ENCODE assay signal across 1 cellular context in genomic region chr5:131684595-131684994, GRCh38.
TF ChIP-seq lines count a peak whose summit lies in the region.

No MANE protein-coding gene starts in this region.

TF ChIP-seq in HepG2, 621 proteins besides CTCF, POLR2A, EP300 and RAD21 (continued from another document):
- TF ChIP-seq, protein P1, sequence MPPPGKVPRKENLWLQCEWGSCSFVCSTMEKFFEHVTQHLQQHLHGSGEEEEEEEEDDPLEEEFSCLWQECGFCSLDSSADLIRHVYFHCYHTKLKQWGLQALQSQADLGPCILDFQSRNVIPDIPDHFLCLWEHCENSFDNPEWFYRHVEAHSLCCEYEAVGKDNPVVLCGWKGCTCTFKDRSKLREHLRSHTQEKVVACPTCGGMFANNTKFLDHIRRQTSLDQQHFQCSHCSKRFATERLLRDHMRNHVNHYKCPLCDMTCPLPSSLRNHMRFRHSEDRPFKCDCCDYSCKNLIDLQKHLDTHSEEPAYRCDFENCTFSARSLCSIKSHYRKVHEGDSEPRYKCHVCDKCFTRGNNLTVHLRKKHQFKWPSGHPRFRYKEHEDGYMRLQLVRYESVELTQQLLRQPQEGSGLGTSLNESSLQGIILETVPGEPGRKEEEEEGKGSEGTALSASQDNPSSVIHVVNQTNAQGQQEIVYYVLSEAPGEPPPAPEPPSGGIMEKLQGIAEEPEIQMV (CRISPR knock-in tag; IDR thresholded peaks at IDR 0.05; ENCODE audit: low read depth): no peak
- TF ChIP-seq MAF1 (CRISPR knock-in tag; IDR thresholded peaks at IDR 0.05; ENCODE audit: borderline replicate concordance): no peak
- TF ChIP-seq RORA (CRISPR knock-in tag; IDR thresholded peaks at IDR 0.05): no peak
- TF ChIP-seq SAP130 (CRISPR knock-in tag; IDR thresholded peaks at IDR 0.05; ENCODE audit: low read depth): peak; percentile 43; the same call in 1 of the 2 replicates
- no peak for TF ChIP-seq TAF15 (IDR thresholded peaks at IDR 0.05; ENCODE audit: low read depth, low read length, poor library complexity, severe bottlenecking)
- no peak for TF ChIP-seq MXI1 (IDR thresholded peaks at IDR 0.05; ENCODE audit: borderline replicate concordance, low read depth, low read length)
- TF ChIP-seq ZNF260 (CRISPR knock-in tag; IDR thresholded peaks at IDR 0.05; ENCODE audit: borderline replicate concordance, low read depth): no peak
- no peak for TF ChIP-seq ZNF550 (CRISPR knock-in tag; IDR thresholded peaks at IDR 0.05; ENCODE audit: borderline replicate concordance)
- no peak for TF ChIP-seq SPEN (CRISPR knock-in tag; IDR thresholded peaks at IDR 0.05; ENCODE audit: low read depth)
- TF ChIP-seq HNF4A (CRISPR knock-in tag; IDR thresholded peaks at IDR 0.05): no peak
- TF ChIP-seq THYN1 (CRISPR knock-in tag; IDR thresholded peaks at IDR 0.05; ENCODE audit: borderline replicate concordance, low read depth): no peak
- 0 out of 2 replicates have a peak, but pooled peaks have one; percentile 18 for TF ChIP-seq ONECUT2 (CRISPR knock-in tag; IDR thresholded peaks at IDR 0.05)
- no peak for TF ChIP-seq ZNF224 (CRISPR knock-in tag; IDR thresholded peaks at IDR 0.05)
- TF ChIP-seq, protein P2, sequence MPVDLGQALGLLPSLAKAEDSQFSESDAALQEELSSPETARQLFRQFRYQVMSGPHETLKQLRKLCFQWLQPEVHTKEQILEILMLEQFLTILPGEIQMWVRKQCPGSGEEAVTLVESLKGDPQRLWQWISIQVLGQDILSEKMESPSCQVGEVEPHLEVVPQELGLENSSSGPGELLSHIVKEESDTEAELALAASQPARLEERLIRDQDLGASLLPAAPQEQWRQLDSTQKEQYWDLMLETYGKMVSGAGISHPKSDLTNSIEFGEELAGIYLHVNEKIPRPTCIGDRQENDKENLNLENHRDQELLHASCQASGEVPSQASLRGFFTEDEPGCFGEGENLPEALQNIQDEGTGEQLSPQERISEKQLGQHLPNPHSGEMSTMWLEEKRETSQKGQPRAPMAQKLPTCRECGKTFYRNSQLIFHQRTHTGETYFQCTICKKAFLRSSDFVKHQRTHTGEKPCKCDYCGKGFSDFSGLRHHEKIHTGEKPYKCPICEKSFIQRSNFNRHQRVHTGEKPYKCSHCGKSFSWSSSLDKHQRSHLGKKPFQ (CRISPR knock-in tag; IDR thresholded peaks at IDR 0.05; ENCODE audit: insufficient replicate concordance): no peak
- no peak for TF ChIP-seq SOX13 (IDR thresholded peaks at IDR 0.05)
- TF ChIP-seq SOX13 (CRISPR knock-in tag; conservative IDR thresholded peaks at IDR 0.05 in 1 of 2, IDR thresholded peaks at IDR 0.05 in 1 of 2): peak in 1 of 2 experiments; percentile 11; a peak in 1 of 4 replicates
- TF ChIP-seq ZFAT (CRISPR knock-in tag; conservative IDR thresholded peaks at IDR 0.05): no peak
- no peak for TF ChIP-seq SKIL (CRISPR knock-in tag; IDR thresholded peaks at IDR 0.05; ENCODE audit: borderline replicate concordance)
- TF ChIP-seq ZNF660 (CRISPR knock-in tag; IDR thresholded peaks at IDR 0.05; ENCODE audit: borderline replicate concordance, low read depth): no peak
- no peak for TF ChIP-seq ZFP41 (CRISPR knock-in tag; IDR thresholded peaks at IDR 0.05; ENCODE audit: borderline replicate concordance)
- no peak for TF ChIP-seq FOXP1 (IDR thresholded peaks at IDR 0.05)
- TF ChIP-seq FOXP1 (CRISPR knock-in tag; IDR thresholded peaks at IDR 0.05): no peak
- no peak for TF ChIP-seq HIVEP1 (CRISPR knock-in tag; IDR thresholded peaks at IDR 0.05)
- no peak for TF ChIP-seq ZNF672 (CRISPR knock-in tag; IDR thresholded peaks at IDR 0.05)
- no peak for TF ChIP-seq NR2F1 (CRISPR knock-in tag; IDR thresholded peaks at IDR 0.05)
- TF ChIP-seq GZF1 (CRISPR knock-in tag; IDR thresholded peaks at IDR 0.05): no peak
- TF ChIP-seq AHR (CRISPR knock-in tag; IDR thresholded peaks at IDR 0.05): no peak
- no peak for TF ChIP-seq ZNF773 (CRISPR knock-in tag; IDR thresholded peaks at IDR 0.05; ENCODE audit: borderline replicate concordance)
- no peak for TF ChIP-seq GTF3A (CRISPR knock-in tag; conservative IDR thresholded peaks at IDR 0.05)
- TF ChIP-seq ZNF17 (CRISPR knock-in tag; IDR thresholded peaks at IDR 0.05): no peak
- TF ChIP-seq ZNF761 (CRISPR knock-in tag; conservative IDR thresholded peaks at IDR 0.05): no peak
- no peak for TF ChIP-seq ZNF274 (CRISPR knock-in tag; IDR thresholded peaks at IDR 0.05)
- no peak for TF ChIP-seq ZFP1 (CRISPR knock-in tag; IDR thresholded peaks at IDR 0.05)
- no peak for TF ChIP-seq BORCS8-MEF2B (CRISPR knock-in tag; IDR thresholded peaks at IDR 0.05)
- TF ChIP-seq TBL1XR1 (IDR thresholded peaks at IDR 0.05; ENCODE audit: borderline replicate concordance, low read length, partially characterized antibody): peak; percentile 15
- no peak for TF ChIP-seq PRDM4 (CRISPR knock-in tag; IDR thresholded peaks at IDR 0.05; ENCODE audit: borderline replicate concordance)
- TF ChIP-seq HMG20A (CRISPR knock-in tag; IDR thresholded peaks at IDR 0.05; ENCODE audit: borderline replicate concordance): no peak
- no peak for TF ChIP-seq ARNT (IDR thresholded peaks at IDR 0.05)
- TF ChIP-seq ZNF563 (CRISPR knock-in tag; IDR thresholded peaks at IDR 0.05): no peak
- no peak for TF ChIP-seq ZNF816 (CRISPR knock-in tag; IDR thresholded peaks at IDR 0.05; ENCODE audit: borderline replicate concordance)
- TF ChIP-seq GATAD2A (CRISPR knock-in tag; IDR thresholded peaks at IDR 0.05): peak; percentile 52
- no peak for TF ChIP-seq CC2D1A (CRISPR knock-in tag; IDR thresholded peaks at IDR 0.05)
- TF ChIP-seq, protein P3, sequence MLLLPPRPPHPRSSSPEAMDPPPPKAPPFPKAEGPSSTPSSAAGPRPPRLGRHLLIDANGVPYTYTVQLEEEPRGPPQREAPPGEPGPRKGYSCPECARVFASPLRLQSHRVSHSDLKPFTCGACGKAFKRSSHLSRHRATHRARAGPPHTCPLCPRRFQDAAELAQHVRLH (CRISPR knock-in tag; IDR thresholded peaks at IDR 0.05; ENCODE audit: borderline replicate concordance, low read depth): no peak
- TF ChIP-seq MIXL1 (CRISPR knock-in tag; IDR thresholded peaks at IDR 0.05): peak; percentile 93
- TF ChIP-seq NFIC (IDR thresholded peaks at IDR 0.05; ENCODE audit: low read length): no peak
